ENCODE assay signal across 18 cellular contexts in the genomic region with DNA sequence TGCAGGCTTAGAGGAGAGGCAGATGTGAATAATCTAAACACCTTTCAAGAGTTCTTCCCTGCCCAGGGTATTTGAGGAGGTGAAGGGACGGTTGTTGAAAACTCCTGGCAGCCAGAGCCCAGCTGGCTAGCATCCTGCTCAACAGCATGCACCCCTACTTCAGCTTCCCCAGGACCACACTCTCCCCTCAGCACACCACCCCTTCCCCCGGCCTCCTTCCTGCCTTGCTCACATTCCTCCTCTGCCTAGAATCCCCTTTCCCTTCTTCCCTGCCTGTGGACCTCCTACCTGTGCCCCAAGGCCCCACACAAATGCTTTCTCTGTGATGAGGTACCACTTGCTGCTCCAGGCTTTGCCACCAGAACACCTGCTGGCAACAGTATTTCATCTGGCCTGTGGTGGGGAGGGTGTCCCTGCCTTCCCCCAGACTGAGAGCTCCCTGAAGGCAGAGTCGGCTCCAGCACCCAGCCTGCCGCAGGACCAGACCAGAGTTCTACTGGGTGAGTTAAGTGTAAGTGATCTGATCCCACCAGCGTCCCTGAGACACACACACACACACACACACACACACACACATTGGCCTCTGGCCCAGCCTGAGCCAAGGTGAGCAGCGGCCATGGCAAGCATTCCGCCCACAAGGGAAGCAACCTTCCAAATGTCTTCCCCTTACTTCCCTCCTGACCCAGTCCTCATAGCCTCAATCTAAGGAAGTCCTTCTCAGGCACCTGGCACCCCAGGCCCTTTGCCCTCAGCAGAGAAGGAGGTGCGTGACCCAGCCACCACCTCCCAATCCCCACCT.
DNase-seq lines count a peak whose midpoint lies in the region; ATAC-seq and TF ChIP-seq lines count a peak whose summit lies in the region.
"Had no signal": no experiment of that assay in that cellular context is flagged by ENCODE, and none has a peak within 500 bp of the region (broad histone marks: within the 10 kb centered on the region; RNA-seq: fewer than 3 reads in every experiment).

No MANE protein-coding gene starts in this region.

- H2AFZ ChIP-seq in neural progenitor cell (replicated peaks) = no peak overlapping the region

- H3K27ac ChIP-seq in HEK293 (ENCODE audit: extremely low read depth, low read depth, low read length) (no peak overlapping the region), neural progenitor cell (no peak overlapping the region)
- H3K27ac ChIP-seq: BLaER1 treated with 17β-estradiol and CSF1 and Interleukin-3, amounts not matched to agents 10 nM and 100 nM; SJCRH30 had no signal

- H3F3A ChIP-seq in neural progenitor cell (ENCODE audit: low read depth) = peaks cover 20% of the 10 kb centered on the region

- H3K9ac ChIP-seq in neural progenitor cell = no peak overlapping the region
- H3K9ac ChIP-seq: BLaER1 treated with 17β-estradiol and CSF1 and Interleukin-3, amounts not matched to agents 10 nM and 100 nM had no signal

- H3K36me3 ChIP-seq in HEK293 (ENCODE audit: control insufficient read depth in 2 of 2, insufficient read depth in 1 of 2, low read length in 2 of 2) = no peaks in the 10 kb centered on the region
- H3K36me3 ChIP-seq in neural progenitor cell = no peaks in the 10 kb centered on the region
- H3K36me3 ChIP-seq: BLaER1 treated with 17β-estradiol and CSF1 and Interleukin-3, amounts not matched to agents 10 nM and 100 nM; MG63; SJCRH30 had no signal

- intact Hi-C loops in CD14-positive monocyte (cut with micrococcal nuclease) = no loop called here

- no peak overlapping the region for H3K4me3 ChIP-seq in HEK293 (ENCODE audit: low read depth, low read length)
- peak overlapping the region; percentile 4 for H3K4me3 ChIP-seq in neural progenitor cell
- H3K4me3 ChIP-seq: BLaER1 treated with 17β-estradiol and CSF1 and Interleukin-3, amounts not matched to agents 10 nM and 100 nM; MG63; SJCRH30 had no signal

- POLR2A ChIA-PET in HEK293 (lab: Yijun Ruan, JAX) (no interaction called here), WTC11 (lab: Charles Lee) (interaction anchor here (0.8 kb wide), 1 partner anchor 109 kb away, joined by 3 read pairs; no protein-coding TSS in a partner anchor)

- no peak overlapping the region for H3K4me3 Mint-ChIP-seq in WTC11
- H3K4me3 Mint-ChIP-seq in neural progenitor cell = peak overlapping the region; percentile 67
- H3K4me3 Mint-ChIP-seq in activated T-cell treated with anti-CD3 and anti-CD28 coated beads, Interleukin-2, amount 50 U/mL, for 72 hours = no peak overlapping the region
- H3K4me3 Mint-ChIP-seq in CD14-positive monocyte = no peak overlapping the region
- H3K4me3 Mint-ChIP-seq: CD8-positive, alpha-beta T cell; HFFc6 had no signal

- H3K4me2 ChIP-seq in neural progenitor cell = peak overlapping the region; percentile 74
- H3K4me2 ChIP-seq: BLaER1 treated with 17β-estradiol and CSF1 and Interleukin-3, amounts not matched to agents 10 nM and 100 nM had no signal

- H3K27me3 ChIP-seq in neural progenitor cell = peaks cover 84% of the 10 kb centered on the region

- H3K27ac Mint-ChIP-seq in WTC11 (no peak overlapping the region), neural progenitor cell (peak overlapping the region; percentile 54), CD14-positive monocyte (no peak overlapping the region)
- no peak overlapping the region for H3K27ac Mint-ChIP-seq in activated T-cell treated with anti-CD3 and anti-CD28 coated beads, Interleukin-2, amount 50 U/mL, for 72 hours
- H3K27ac Mint-ChIP-seq: CD8-positive, alpha-beta T cell; HFFc6 had no signal

- CTCF ChIA-PET in HEK293 (lab: Yijun Ruan, JAX) (interaction anchor here (0.5 kb wide), 1 partner anchor 563 kb away, joined by 3 read pairs; no protein-coding TSS in a partner anchor), WTC11 (lab: Charles Lee) (interaction anchor here (0.7 to 13.3 kb wide), 17 partner anchors 9 to 131 kb away, joined by 3 to 461 read pairs (median 6); a partner anchor contains a TSS)

- H3K9me3 Mint-ChIP-seq in WTC11 = no peaks in the 10 kb centered on the region
- H3K9me3 Mint-ChIP-seq in neural progenitor cell = no peaks in the 10 kb centered on the region
- no peaks in the 10 kb centered on the region for H3K9me3 Mint-ChIP-seq in activated T-cell treated with anti-CD3 and anti-CD28 coated beads, Interleukin-2, amount 50 U/mL, for 72 hours
- peaks cover 0 to 8% (median 2%) of the 10 kb centered on the region in 7 donors for H3K9me3 Mint-ChIP-seq in CD14-positive monocyte
- H3K9me3 Mint-ChIP-seq: CD8-positive, alpha-beta T cell; HFFc6 had no signal

- no peaks in the 10 kb centered on the region for H3K79me2 ChIP-seq in neural progenitor cell (ENCODE audit: low read depth)

- H4K20me1 ChIP-seq in neural progenitor cell (ENCODE audit: low read depth) = peaks cover 17% of the 10 kb centered on the region

- H3K4me1 ChIP-seq in HEK293 (ENCODE audit: control insufficient read depth, insufficient read depth, low read length) (no peaks in the 10 kb centered on the region), neural progenitor cell (peaks cover 29% of the 10 kb centered on the region)
- H3K4me1 ChIP-seq: SJCRH30 had no signal

- peaks cover 45% of the 10 kb centered on the region for H3K4me1 Mint-ChIP-seq in WTC11
- peaks cover 69% of the 10 kb centered on the region for H3K4me1 Mint-ChIP-seq in neural progenitor cell
- H3K4me1 Mint-ChIP-seq in activated T-cell treated with anti-CD3 and anti-CD28 coated beads, Interleukin-2, amount 50 U/mL, for 72 hours (ENCODE audit: low read depth) = peaks cover 31% of the 10 kb centered on the region
- peaks cover 19% of the 10 kb centered on the region for H3K4me1 Mint-ChIP-seq in CD14-positive monocyte

- H3K9me3 ChIP-seq in HEK293 (ENCODE audit: control insufficient read depth, insufficient read depth, low read depth, low read length) = no peaks in the 10 kb centered on the region
- no peaks in the 10 kb centered on the region for H3K9me3 ChIP-seq in neural progenitor cell (ENCODE audit: low read depth)
- H3K9me3 ChIP-seq: BLaER1 treated with 17β-estradiol and CSF1 and Interleukin-3, amounts not matched to agents 10 nM and 100 nM; MG63; SJCRH30 had no signal

- H3K27me3 Mint-ChIP-seq in WTC11 (ENCODE audit: low read depth) (peaks cover 52% of the 10 kb centered on the region), neural progenitor cell (ENCODE audit: insufficient read depth, low read depth) (peaks cover 42% of the 10 kb centered on the region), CD14-positive monocyte (ENCODE audit: low read depth in 3 of 3) (peaks cover 62 to 91% (median 76%) of the 10 kb centered on the region in 3 donors)
- peaks cover 36% of the 10 kb centered on the region for H3K27me3 Mint-ChIP-seq in activated T-cell treated with anti-CD3 and anti-CD28 coated beads, Interleukin-2, amount 50 U/mL, for 72 hours (ENCODE audit: low read depth)

- H3K36me3 Mint-ChIP-seq in WTC11 = no peaks in the 10 kb centered on the region
- H3K36me3 Mint-ChIP-seq in neural progenitor cell = no peaks in the 10 kb centered on the region
- peaks cover 0 to 2% of the 10 kb centered on the region in 2 donors for H3K36me3 Mint-ChIP-seq in activated T-cell treated with anti-CD3 and anti-CD28 coated beads, Interleukin-2, amount 50 U/mL, for 72 hours (ENCODE audit: insufficient read depth in 2 of 2)
- peaks cover 4 to 10% of the 10 kb centered on the region in 2 donors for H3K36me3 Mint-ChIP-seq in CD14-positive monocyte
- H3K36me3 Mint-ChIP-seq: CD8-positive, alpha-beta T cell had no signal

- no peak for DNase-seq in WTC11 (ENCODE audit: low spot score)
- peak; percentile 56 for DNase-seq in ecto neural progenitor cell (ENCODE audit: low spot score)
- peak; percentile 16 for DNase-seq in neural progenitor cell (ENCODE audit: low spot score)
- DNase-seq in activated T-cell treated with anti-CD3 and anti-CD28 coated beads, Interleukin-2, amount 50 U/mL, for 72 hours = no peak
- no peak for DNase-seq in CD14-positive monocyte (ENCODE audit: low spot score)
- no peak for DNase-seq in NCI-H1048 (lab: John Stamatoyannopoulos, UW)
- DNase-seq: CD8-positive, alpha-beta T cell; HFFc6; MG63; NCI-H1417 treated with DMSO at 0.1 percent for 48 hours; NCI-H187; NCI-H2107; NCI-H510A; NK-92 treated with Interleukin-12 subunit alpha and Interleukin-12 subunit beta, amount 100 ng/mL, for 24 hours; SJCRH30 had no signal

- TF ChIP-seq CTCF in HEK293 (tag by site-specific recombination; IDR thresholded peaks at IDR 0.05) (no peak), WTC11 (IDR thresholded peaks at IDR 0.05) (no peak), neural progenitor cell (IDR thresholded peaks at IDR 0.05) (no peak), CD14-positive monocyte (IDR thresholded peaks at IDR 0.05) (no peak)

- peak; percentile 5; the same call in 1 of the 2 replicates for ATAC-seq in WTC11
- ATAC-seq in activated T-cell treated with anti-CD3 and anti-CD28 coated beads, Interleukin-2, amount 50 U/mL, for 72 hours (replicated peaks in 1 of 2) = no peak
- ATAC-seq: CD8-positive, alpha-beta T cell; Panc1 had no signal

TF ChIP-seq in HEK293, 187 proteins besides CTCF, POLR2A, EP300 and RAD21 (continues in another document):
- TF ChIP-seq ZNF214 (tag by site-specific recombination; IDR thresholded peaks at IDR 0.05; ENCODE audit: borderline replicate concordance) = no peak

TF ChIP-seq in WTC11, 78 proteins besides CTCF, POLR2A, EP300 and RAD21:
- TF ChIP-seq OVOL2 (CRISPR knock-in tag; IDR thresholded peaks at IDR 0.05; ENCODE audit: borderline replicate concordance) (no peak), FOXP1 (CRISPR knock-in tag; IDR thresholded peaks at IDR 0.05; ENCODE audit: borderline replicate concordance) (0 out of 2 replicates have a peak, but pooled peaks have one; percentile 16)

Comparison
In these comparisons a context has a peak if more than half of its experiments do, and no peak if none do; other contexts are left out.
1. DNase-seq: peak in ecto neural progenitor cell (single experiment) and neural progenitor cell (single experiment); none in WTC11 (single experiment), activated T-cell treated with anti-CD3 and anti-CD28 coated beads, Interleukin-2, amount 50 U/mL, for 72 hours (0 of 2), CD14-positive monocyte (single experiment) and NCI-H1048 (single experiment).